Comparison of ENCODE assay signal across 8 cellular contexts in genomic region chr3:136078421-136079364, GRCh38.
A peak's percentile ranks its signal among the peaks of the same experiment; 100 is the strongest.
DNase-seq lines count a peak whose midpoint lies in the region; ATAC-seq and TF ChIP-seq lines count a peak whose summit lies in the region.

No MANE protein-coding gene starts in this region.

- H3F3A ChIP-seq in PC-9 (ENCODE audit: insufficient read depth, low read depth): peaks cover 14% of the 10 kb centered on the region; the same call in 1 of the 2 replicates

- BruUV-seq in PC-9 (replicated peaks; lab: Mats Ljungman, UMichigan): no TSS peak

- TF ChIP-seq EP300 in esophagus muscularis mucosa (IDR thresholded peaks at IDR 0.05): no peak

- H3K27me3 Mint-ChIP-seq in CD4-positive, CD25-positive, alpha-beta regulatory T cell: peaks cover 11% of the 10 kb centered on the region

- no peak overlapping the region for H2AFZ ChIP-seq in PC-9

- intact Hi-C loops in PC-9 (cut with micrococcal nuclease; ENCODE audit: unreplicated experiment): loop anchor here (2.0 to 10.0 kb wide), 7 partner anchors 119 to 1869 kb away; partner anchors contain the start of genes MSL2 and PCCB
- intact Hi-C loops in esophagus muscularis mucosa (cut with DNase I): loop anchor here (5.0 kb wide), 3 partner anchors 114 to 934 kb away; no protein-coding TSS in a partner anchor
- intact Hi-C loops in gastrocnemius medialis (cut with DNase I; ENCODE audit: low total_unique reads): no loop called here

- peaks cover 0 to 3% (median 0%) of the 10 kb centered on the region in 4 donors for H3K4me1 Mint-ChIP-seq in CD4-positive, CD25-positive, alpha-beta regulatory T cell

- no peaks in the 10 kb centered on the region for H4K20me1 ChIP-seq in PC-9 (ENCODE audit: insufficient read depth)

- TF ChIP-seq POLR2A in esophagus muscularis mucosa (IDR thresholded peaks at IDR 0.05; ENCODE audit: low read depth): no peak
- TF ChIP-seq POLR2A in gastrocnemius medialis (IDR thresholded peaks at IDR 0.05): no peak

- no peak overlapping the region for H3K27ac Mint-ChIP-seq in CD4-positive, CD25-positive, alpha-beta regulatory T cell

- no peak overlapping the region for H3K27ac ChIP-seq in CD4-positive, CD25-positive, alpha-beta regulatory T cell (ENCODE audit: insufficient read depth, low read length, poor library complexity, severe bottlenecking)
- no peak overlapping the region for H3K27ac ChIP-seq in HEK293 (ENCODE audit: extremely low read depth, low read depth, low read length)
- H3K27ac ChIP-seq in PC-9: no peak overlapping the region
- no peak overlapping the region for H3K27ac ChIP-seq in esophagus muscularis mucosa (replicated peaks in 1 of 4)
- H3K27ac ChIP-seq in gastrocnemius medialis: peak overlapping the region in 2 of 4 donors; percentile 5 to 79

- H3K9me3 Mint-ChIP-seq in CD4-positive, CD25-positive, alpha-beta regulatory T cell: peaks cover 0 to 2% (median 0%) of the 10 kb centered on the region in 7 donors

- WGBS in esophagus muscularis mucosa: 72% methylated on average over 6 of the region's 6 CpGs

- peak in 2 of 3 donors; percentile 31 to 57 for DNase-seq in CD4-positive, CD25-positive, alpha-beta regulatory T cell
- DNase-seq in PC-9: no peak
- no peak for DNase-seq in esophagus muscularis mucosa (ENCODE audit: extremely low spot score)
- DNase-seq in gastrocnemius medialis: no peak
- no peak for DNase-seq in NCI-H128 (lab: John Stamatoyannopoulos, UW; ENCODE audit: unreplicated experiment)

- H3K4me3 Mint-ChIP-seq in CD4-positive, CD25-positive, alpha-beta regulatory T cell: no peak overlapping the region

- ATAC-seq in CD4-positive, CD25-positive, alpha-beta regulatory T cell (ENCODE audit: low read depth in 2 of 2): no peak
- ATAC-seq in gastrocnemius medialis: no peak
- no peak for ATAC-seq in HG02970 (IDR thresholded peaks at IDR 0.05; ENCODE audit: low FRiP score, unreplicated experiment)
- no peak for ATAC-seq in HG02759 (IDR thresholded peaks at IDR 0.05; ENCODE audit: unreplicated experiment)

- H3K9me2 ChIP-seq in PC-9 (ENCODE audit: insufficient read depth): no peaks in the 10 kb centered on the region

- peaks cover 4% of the 10 kb centered on the region for H3K27me3 ChIP-seq in CD4-positive, CD25-positive, alpha-beta regulatory T cell (ENCODE audit: control insufficient read depth, insufficient read depth, low read length)
- H3K27me3 ChIP-seq in PC-9 (ENCODE audit: insufficient read depth, low read depth) (no peaks in the 10 kb centered on the region), esophagus muscularis mucosa (no peaks in the 10 kb centered on the region), gastrocnemius medialis (no peaks in the 10 kb centered on the region)

- H3K36me3 ChIP-seq in CD4-positive, CD25-positive, alpha-beta regulatory T cell (ENCODE audit: control insufficient read depth, insufficient read depth, low read length): no peaks in the 10 kb centered on the region
- peaks cover 0 to 17% of the 10 kb centered on the region in 2 experiments; a peak in 1 of 3 replicates for H3K36me3 ChIP-seq in HEK293 (ENCODE audit: control insufficient read depth in 2 of 2, insufficient read depth in 1 of 2, low read length in 2 of 2)
- H3K36me3 ChIP-seq in PC-9 (ENCODE audit: low read depth): 0 out of 2 replicates have a peak, but pooled peaks cover 4% of the 10 kb centered on the region
- peaks cover 0 to 41% (median 2%) of the 10 kb centered on the region in 4 donors for H3K36me3 ChIP-seq in esophagus muscularis mucosa
- peaks cover 0 to 36% of the 10 kb centered on the region in 2 donors for H3K36me3 ChIP-seq in gastrocnemius medialis

- CTCF ChIA-PET in HEK293 (lab: Yijun Ruan, JAX) (interaction anchor here (0.7 to 3.9 kb wide), 9 partner anchors 9 to 1087 kb away, joined by 3 to 21 read pairs (median 4); partner anchors contain the start of gene STAG1), PC-9 (lab: Charles Lee) (interaction anchor here (0.7 to 0.9 kb wide), 2 partner anchors 227 to 674 kb away, joined by 4 read pairs; partner anchors contain the start of gene STAG1)

- H3K4me2 ChIP-seq in PC-9: no peak overlapping the region

- TF ChIP-seq CTCF in HEK293 (tag by site-specific recombination; IDR thresholded peaks at IDR 0.05) (no peak), PC-9 (conservative IDR thresholded peaks at IDR 0.05) (peak; percentile 77), esophagus muscularis mucosa (IDR thresholded peaks at IDR 0.05) (peak; percentile 52 to 71 (median 63)), gastrocnemius medialis (IDR thresholded peaks at IDR 0.05 in 4 of 5, conservative IDR thresholded peaks at IDR 0.05 in 1 of 5) (peak in 4 of 5 experiments; percentile 17 to 62 (median 53))

- H3K9me3 ChIP-seq in CD4-positive, CD25-positive, alpha-beta regulatory T cell (ENCODE audit: control insufficient read depth in 2 of 2, low read length in 2 of 2): no peaks in the 10 kb centered on the region
- H3K9me3 ChIP-seq in HEK293 (ENCODE audit: control insufficient read depth, insufficient read depth, low read depth, low read length) (no peaks in the 10 kb centered on the region), PC-9 (ENCODE audit: insufficient read depth, low read depth) (peaks cover 3% of the 10 kb centered on the region; the same call in 1 of the 2 replicates), esophagus muscularis mucosa (no peaks in the 10 kb centered on the region), gastrocnemius medialis (no peaks in the 10 kb centered on the region)

- no peak overlapping the region for H3K4me3 ChIP-seq in CD4-positive, CD25-positive, alpha-beta regulatory T cell (ENCODE audit: low read depth, low read length)
- H3K4me3 ChIP-seq in HEK293 (ENCODE audit: low read depth, low read length) (no peak overlapping the region), PC-9 (no peak overlapping the region), esophagus muscularis mucosa (no peak overlapping the region), gastrocnemius medialis (no peak overlapping the region)

- no peaks in the 10 kb centered on the region; the same call in 1 of the 2 replicates for H3K79me2 ChIP-seq in PC-9 (ENCODE audit: low read depth)

- H3K4me1 ChIP-seq in CD4-positive, CD25-positive, alpha-beta regulatory T cell (ENCODE audit: control insufficient read depth, insufficient read depth, low read length, poor library complexity, severe bottlenecking): no peaks in the 10 kb centered on the region
- H3K4me1 ChIP-seq in HEK293 (ENCODE audit: control insufficient read depth, insufficient read depth, low read length) (no peaks in the 10 kb centered on the region), PC-9 (replicated peaks; ENCODE audit: insufficient read depth) (no peaks in the 10 kb centered on the region), esophagus muscularis mucosa (peaks cover 0 to 14% (median 6%) of the 10 kb centered on the region in 4 donors), gastrocnemius medialis (peaks cover 16 to 19% of the 10 kb centered on the region in 2 donors)

- no peaks in the 10 kb centered on the region for H3K36me3 Mint-ChIP-seq in CD4-positive, CD25-positive, alpha-beta regulatory T cell

- POLR2A ChIA-PET in HEK293 (lab: Yijun Ruan, JAX): interaction anchor here (0.7 to 1.3 kb wide), 2 partner anchors 117 to 118 kb away, joined by 4 to 6 read pairs; partner anchors contain the start of gene MSL2
- POLR2A ChIA-PET in PC-9 (lab: Charles Lee; ENCODE audit: unreplicated experiment): no interaction called here

- in situ Hi-C loops in gastrocnemius medialis (cut with MboI; ENCODE audit: low sequenced_read_pairs in 4 of 4): loop anchor here (5.0 to 25.0 kb wide), 8 partner anchors 309 to 946 kb away; partner anchors contain the start of gene STAG1 (in 2 of the 4)

TF ChIP-seq in HEK293, 187 proteins besides CTCF, POLR2A, EP300 and RAD21:
- TF ChIP-seq ZNF654 (tag by site-specific recombination; IDR thresholded peaks at IDR 0.05; ENCODE audit: low read depth) (peak; percentile 56), ZNF580 (tag by site-specific recombination; IDR thresholded peaks at IDR 0.05) (no peak)
TF ChIP-seq in HEK293: peak in this region for 1.

Comparison
In these comparisons a context has a peak if more than half of its experiments do, and no peak if none do; other contexts are left out.
1. DNase-seq: peak in CD4-positive, CD25-positive, alpha-beta regulatory T cell (2 of 3); none in PC-9 (0 of 2), esophagus muscularis mucosa (single experiment), gastrocnemius medialis (0 of 2) and NCI-H128 (single experiment).